In genomic region chr1:53442297-53442696, GRCh38 we compare ENCODE assay signal across 13 cellular contexts. TPM values are rescaled to one million over a fixed set of nuclear protein-coding genes. Genes with fewer than 3 reads are reported as not detected.
A peak's percentile ranks its signal among the peaks of the same experiment; 100 is the strongest.
DNase-seq lines count a peak whose midpoint lies in the region; ATAC-seq and TF ChIP-seq lines count a peak whose summit lies in the region.
"Had no signal": no experiment of that assay in that cellular context is flagged by ENCODE, and none has a peak within 500 bp of the region (broad histone marks: within the 10 kb centered on the region; RNA-seq: fewer than 3 reads in every experiment).

No MANE protein-coding gene starts in this region.

- peak overlapping the region in 2 of 7 donors; percentile 4 to 17 for H3K27ac Mint-ChIP-seq in CD4-positive, alpha-beta memory T cell
- H3K27ac Mint-ChIP-seq: activated T-helper 1 cell treated with anti-CD3 and anti-CD28 coated beads, Interleukin-12 subunit alpha, Interleukin-12 subunit beta, Interleukin-2, Interleukin-4 antibody, amounts not matched to agents 30 ng/mL and 10 ng/mL and 1 ng/mL, durations not matched to agents 14 hours and 24 hours and 36 hours had no signal

- H3K27me3 Mint-ChIP-seq in CD4-positive, alpha-beta memory T cell: no peaks in the 10 kb centered on the region

- no peak for ATAC-seq in GM21717 (IDR thresholded peaks at IDR 0.05; ENCODE audit: unreplicated experiment)

- peak overlapping the region; percentile 20 for H3K4me2 ChIP-seq in osteoblast (ENCODE audit: insufficient read depth, low read length)
- H3K4me2 ChIP-seq: smooth muscle cell had no signal

- intact Hi-C loops in CD4-positive, alpha-beta memory T cell (cut with micrococcal nuclease): loop anchor here (5.0 kb wide), 1 partner anchor 315 kb away; no protein-coding TSS in a partner anchor

- no peaks in the 10 kb centered on the region for H4K20me1 ChIP-seq in osteoblast (ENCODE audit: insufficient read depth, low read length)

- POLR2A ChIA-PET in CD4-positive, alpha-beta memory T cell (lab: Charles Lee; ENCODE audit: partially characterized antibody): no interaction called here

- no peaks in the 10 kb centered on the region for H3K36me3 ChIP-seq in osteoblast (ENCODE audit: insufficient read depth, low read length)
- H3K36me3 ChIP-seq in CD4-positive, alpha-beta memory T cell (ENCODE audit: insufficient read depth, low read length): no peaks in the 10 kb centered on the region

- no peaks in the 10 kb centered on the region for H3K36me3 Mint-ChIP-seq in CD4-positive, alpha-beta memory T cell

- no peak for TF ChIP-seq CTCF in epithelial cell of proximal tubule (conservative IDR thresholded peaks at IDR 0.05; ENCODE audit: low read depth, low read length)
- no peak for TF ChIP-seq CTCF in osteoblast (IDR thresholded peaks at IDR 0.05; ENCODE audit: extremely low read depth, low read depth, low read length)

- H3K4me1 ChIP-seq in osteoblast (ENCODE audit: insufficient read depth, low read length): no peaks in the 10 kb centered on the region
- H3K4me1 ChIP-seq in CD4-positive, alpha-beta memory T cell (ENCODE audit: insufficient read depth, low read length): no peaks in the 10 kb centered on the region

- H3K4me1 Mint-ChIP-seq in CD4-positive, alpha-beta memory T cell: peaks cover 0 to 2% (median 0%) of the 10 kb centered on the region in 4 donors

- DNase-seq in SKM-1 treated with dmso at 0.1 percent for 144 hours (lab: John Stamatoyannopoulos, UW; ENCODE audit: unreplicated experiment) (peak; percentile 21), SKM-1 (lab: John Stamatoyannopoulos, UW; ENCODE audit: unreplicated experiment) (no peak), RPMI7951 (ENCODE audit: low read depth) (peak; percentile 60), epithelial cell of proximal tubule (ENCODE audit: low read depth) (peak; percentile 15), osteoblast (ENCODE audit: insufficient read length, low spot score, missing footprints) (no peak)
- DNase-seq in CD4-positive, alpha-beta memory T cell: no peak
- DNase-seq in central memory CD4-positive, alpha-beta T cell: no peak
- DNase-seq: ACHN, NCI-H1105 treated with DMSO at 0.1 percent for 48 hours had no signal

- H3K9me3 ChIP-seq in osteoblast (ENCODE audit: low read depth, low read length): no peaks in the 10 kb centered on the region
- H3K9me3 ChIP-seq in CD4-positive, alpha-beta memory T cell (ENCODE audit: control insufficient read depth in 1 of 2, low read length in 2 of 2): no peaks in the 10 kb centered on the region

- H3K27ac ChIP-seq in osteoblast (ENCODE audit: low read depth, low read length): no peak overlapping the region
- no peak overlapping the region for H3K27ac ChIP-seq in CD4-positive, alpha-beta memory T cell (ENCODE audit: low read depth, low read length)

- H3K9me3 Mint-ChIP-seq in CD4-positive, alpha-beta memory T cell: peaks cover 0 to 4% (median 0%) of the 10 kb centered on the region in 8 donors
- H3K9me3 Mint-ChIP-seq: activated T-helper 1 cell treated with anti-CD3 and anti-CD28 coated beads, Interleukin-12 subunit alpha, Interleukin-12 subunit beta, Interleukin-2, Interleukin-4 antibody, amounts not matched to agents 30 ng/mL and 10 ng/mL and 1 ng/mL, durations not matched to agents 14 hours and 24 hours and 36 hours had no signal

- no peaks in the 10 kb centered on the region for H3K79me2 ChIP-seq in osteoblast (ENCODE audit: insufficient read depth, low read length)

- no peak overlapping the region for H3K4me3 ChIP-seq in epithelial cell of proximal tubule (ENCODE audit: low read depth, low read length)
- H3K4me3 ChIP-seq in osteoblast (ENCODE audit: insufficient read depth, low read length): no peak overlapping the region
- H3K4me3 ChIP-seq in CD4-positive, alpha-beta memory T cell (ENCODE audit: low read length in 2 of 2): no peak overlapping the region
- H3K4me3 ChIP-seq: smooth muscle cell had no signal

- CTCF ChIA-PET in CD4-positive, alpha-beta memory T cell (lab: Charles Lee; ENCODE audit: partially characterized antibody): no interaction called here

- no peak overlapping the region for H3K4me3 Mint-ChIP-seq in CD4-positive, alpha-beta memory T cell
- H3K4me3 Mint-ChIP-seq: activated T-helper 1 cell treated with anti-CD3 and anti-CD28 coated beads, Interleukin-12 subunit alpha, Interleukin-12 subunit beta, Interleukin-2, Interleukin-4 antibody, amounts not matched to agents 30 ng/mL and 10 ng/mL and 1 ng/mL, durations not matched to agents 14 hours and 24 hours and 36 hours had no signal

- peak overlapping the region; percentile 67 for H2AFZ ChIP-seq in osteoblast (ENCODE audit: low read length)

- peaks cover 9% of the 10 kb centered on the region for H3K27me3 ChIP-seq in osteoblast (ENCODE audit: insufficient read depth, low read length)
- H3K27me3 ChIP-seq in CD4-positive, alpha-beta memory T cell (ENCODE audit: insufficient read depth, low read length): no peaks in the 10 kb centered on the region

RNA-seq across cellular contexts. Expression of gene DMRTB1, which starts 16.9 kb away (rescaled TPM):
- not detected in 2 replicates for total RNA-seq in RPMI7951 (2014; rRNA removed; shearing (Covaris generic))
- total RNA-seq in epithelial cell of proximal tubule (not detected in 2 replicates), osteoblast (not detected in 2 replicates)
- total RNA-seq in CD4-positive, alpha-beta memory T cell: not detected
- polyA plus RNA-seq in CD4-positive, alpha-beta memory T cell: not detected
- total RNA-seq: activated T-helper 1 cell treated with anti-CD3 and anti-CD28 coated beads, Interleukin-12 subunit alpha, Interleukin-12 subunit beta, Interleukin-2, Interleukin-4 antibody, amounts not matched to agents 30 ng/mL and 10 ng/mL and 1 ng/mL, durations not matched to agents 14 hours and 24 hours and 36 hours; G401; smooth muscle cell had no signal
- polyA plus RNA-seq: smooth muscle cell had no signal

Comparison
In these comparisons a context has a peak if more than half of its experiments do, and no peak if none do; other contexts are left out.
1. DNase-seq: peak in SKM-1 treated with dmso at 0.1 percent for 144 hours (single experiment), RPMI7951 (single experiment) and epithelial cell of proximal tubule (single experiment); none in SKM-1 (single experiment), osteoblast (single experiment), CD4-positive, alpha-beta memory T cell (0 of 5) and central memory CD4-positive, alpha-beta T cell (single experiment).